ENCODE assay signal across 8 cellular contexts in the genomic region with DNA sequence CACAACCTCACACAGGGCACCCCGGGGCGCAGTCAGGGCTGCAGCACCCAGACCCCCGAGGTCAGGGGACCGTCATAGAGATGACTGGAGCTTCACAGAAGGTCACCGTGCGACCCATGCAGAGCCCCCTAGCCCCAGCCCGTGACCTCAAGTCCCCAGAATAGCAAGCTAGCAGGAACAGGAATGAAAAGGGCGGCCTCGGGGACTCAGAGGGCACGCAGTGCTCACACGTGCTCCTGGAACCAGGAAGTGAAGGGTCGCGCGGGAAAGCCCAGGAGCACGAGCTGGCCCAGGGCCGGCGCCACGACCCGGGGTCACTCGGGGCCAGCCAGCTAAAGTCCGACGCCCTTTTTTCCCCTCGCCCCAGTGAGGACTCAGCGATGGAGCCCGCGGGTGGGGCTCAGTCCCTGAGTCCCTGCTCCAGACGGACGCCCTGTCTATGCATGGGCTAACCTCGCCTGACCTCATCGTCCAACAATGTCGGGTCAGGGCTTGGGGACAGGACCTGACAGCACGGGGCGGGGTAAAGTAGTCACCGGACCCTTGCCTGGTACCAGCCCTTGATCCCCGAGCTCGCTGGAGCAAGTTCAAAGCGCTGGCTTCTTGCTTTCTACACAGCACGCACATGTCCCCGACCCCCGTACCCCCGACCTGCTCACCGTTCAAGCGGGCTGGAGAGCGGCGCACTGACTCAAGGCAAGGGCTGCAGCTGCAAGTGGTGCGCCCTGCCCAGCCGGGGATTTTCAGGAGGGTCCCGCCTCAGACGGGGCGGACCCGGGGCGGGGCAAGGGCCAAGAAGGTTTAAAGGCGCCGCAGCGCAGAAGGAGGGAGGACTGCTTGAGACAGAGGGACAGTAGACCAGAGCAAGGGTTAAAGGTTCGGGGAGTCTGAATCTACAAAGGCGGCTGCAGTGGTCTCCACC. TPM values are rescaled to one million over a fixed set of nuclear protein-coding genes. Genes with fewer than 3 reads are reported as not detected.
DNase-seq lines count a peak whose midpoint lies in the region; ATAC-seq and TF ChIP-seq lines count a peak whose summit lies in the region.

A gene (minus strand): TSS at position 717 of the 922 bp plus-strand sequence. CDS start 4,998 bp downstream, outside the sequence.

- H2AFZ ChIP-seq in DND-41 (ENCODE audit: low read depth, low read length) (peak within 1 kb of the TSS; percentile 76), parathyroid adenoma (peak within 1 kb of the TSS; percentile 80)

- peaks cover 46% of the 10 kb centered on the region for H3K79me2 ChIP-seq in DND-41 (ENCODE audit: insufficient read depth, low read length)
- no peaks in the 10 kb centered on the region for H3K79me2 ChIP-seq in parathyroid adenoma

- intact Hi-C loops in tibial artery (cut with DNase I; ENCODE audit: low total_unique reads): loop anchor here (5.0 to 10.0 kb wide), 2 partner anchors 70 to 157 kb away; a partner anchor contains a TSS

- peaks cover 51% of the 10 kb centered on the region for H3K4me1 ChIP-seq in DND-41 (ENCODE audit: insufficient read depth, low read length)
- H3K4me1 ChIP-seq in parathyroid adenoma: peaks cover 13% of the 10 kb centered on the region
- H3K4me1 ChIP-seq in tibial artery: peaks cover 0 to 42% (median 31%) of the 10 kb centered on the region in 4 donors

- TF ChIP-seq RAD21 in Ishikawa (IDR thresholded peaks at IDR 0.05; ENCODE audit: low read depth): no peak

- TF ChIP-seq CTCF in DND-41 (IDR thresholded peaks at IDR 0.05; ENCODE audit: borderline replicate concordance, extremely low read depth, low read length, poor library complexity, severe bottlenecking): no peak
- no peak for TF ChIP-seq CTCF in glutamatergic neuron (IDR thresholded peaks at IDR 0.05; ENCODE audit: partially characterized antibody, unreplicated experiment)
- TF ChIP-seq CTCF in parathyroid adenoma (IDR thresholded peaks at IDR 0.05): no peak
- TF ChIP-seq CTCF in tibial artery (IDR thresholded peaks at IDR 0.05): no peak

- peaks cover 8% of the 10 kb centered on the region for H3K36me3 ChIP-seq in DND-41 (ENCODE audit: insufficient read depth, low read length)
- H3K36me3 ChIP-seq in parathyroid adenoma (ENCODE audit: control insufficient read depth, insufficient read depth, low read length): no peaks in the 10 kb centered on the region
- peaks cover 3 to 7% (median 7%) of the 10 kb centered on the region in 3 donors for H3K36me3 ChIP-seq in tibial artery

- H3K9ac ChIP-seq in DND-41 (ENCODE audit: low read depth, low read length) (peak within 1 kb of the TSS; percentile 74), parathyroid adenoma (peak within 1 kb of the TSS; percentile 76)

- no peak for TF ChIP-seq EP300 in Ishikawa (IDR thresholded peaks at IDR 0.05; ENCODE audit: borderline replicate concordance)

- H3K4me3 Mint-ChIP-seq in activated naive CD8-positive, alpha-beta T cell: peak within 1 kb of the TSS; percentile 95
- peak within 1 kb of the TSS; percentile 90 for H3K4me3 Mint-ChIP-seq in glutamatergic neuron (ENCODE audit: unreplicated experiment)

- DNase-seq in DND-41 (peak; percentile 88), SKM-1 treated with dmso at 0.1 percent for 144 hours (lab: John Stamatoyannopoulos, UW; ENCODE audit: unreplicated experiment) (peak; percentile 98), glutamatergic neuron (peak; percentile 84), tibial artery (peak; percentile 91 to 95)

- H3K27me3 ChIP-seq in DND-41 (ENCODE audit: insufficient read depth, low read length, poor library complexity): no peaks in the 10 kb centered on the region
- H3K27me3 ChIP-seq in parathyroid adenoma (ENCODE audit: control insufficient read depth, insufficient read depth, low read length): no peaks in the 10 kb centered on the region
- no peaks in the 10 kb centered on the region for H3K27me3 ChIP-seq in tibial artery

- H3K27ac ChIP-seq in DND-41 (ENCODE audit: low read length) (peak within 1 kb of the TSS; percentile 68), parathyroid adenoma (peak within 1 kb of the TSS; percentile 84), tibial artery (peak within 1 kb of the TSS; percentile 94 to 97)

- peaks cover 51% of the 10 kb centered on the region for H3K4me1 Mint-ChIP-seq in activated naive CD8-positive, alpha-beta T cell (ENCODE audit: low read depth)
- peaks cover 28% of the 10 kb centered on the region for H3K4me1 Mint-ChIP-seq in glutamatergic neuron (ENCODE audit: low read depth, unreplicated experiment)

- H3K4me3 ChIP-seq in DND-41 (ENCODE audit: low read depth in 1 of 2, low read length in 2 of 2) (peak within 1 kb of the TSS; percentile 28 to 77), parathyroid adenoma (ENCODE audit: low read depth, low read length) (peak within 1 kb of the TSS; percentile 85), tibial artery (peak within 1 kb of the TSS; percentile 86 to 99)

- H3K9me3 ChIP-seq in DND-41 (ENCODE audit: insufficient read depth, low read length, severe bottlenecking): no peaks in the 10 kb centered on the region
- H3K9me3 ChIP-seq in parathyroid adenoma (ENCODE audit: control insufficient read depth, low read length): no peaks in the 10 kb centered on the region
- no peaks in the 10 kb centered on the region for H3K9me3 ChIP-seq in tibial artery

- H3K36me3 Mint-ChIP-seq in activated naive CD8-positive, alpha-beta T cell: peaks cover 6% of the 10 kb centered on the region
- H3K36me3 Mint-ChIP-seq in glutamatergic neuron (ENCODE audit: unreplicated experiment): peaks cover 13% of the 10 kb centered on the region

- no peaks in the 10 kb centered on the region for H3K9me3 Mint-ChIP-seq in activated naive CD8-positive, alpha-beta T cell (ENCODE audit: low read depth)
- H3K9me3 Mint-ChIP-seq in glutamatergic neuron (ENCODE audit: unreplicated experiment): peaks cover 17% of the 10 kb centered on the region

- H4K20me1 ChIP-seq in DND-41 (ENCODE audit: insufficient read depth, low read length): peaks cover 43% of the 10 kb centered on the region

- H3K27ac Mint-ChIP-seq in activated naive CD8-positive, alpha-beta T cell: peak within 1 kb of the TSS; percentile 98
- peak within 1 kb of the TSS; percentile 99 for H3K27ac Mint-ChIP-seq in glutamatergic neuron (ENCODE audit: unreplicated experiment)

- no peaks in the 10 kb centered on the region for H3K27me3 Mint-ChIP-seq in activated naive CD8-positive, alpha-beta T cell
- H3K27me3 Mint-ChIP-seq in glutamatergic neuron (ENCODE audit: unreplicated experiment): peaks cover 14% of the 10 kb centered on the region

- peak within 1 kb of the TSS; percentile 88 for H3K4me2 ChIP-seq in DND-41 (ENCODE audit: insufficient read depth, low read length)
- peak within 1 kb of the TSS; percentile 58 for H3K4me2 ChIP-seq in parathyroid adenoma (ENCODE audit: low read length)

- peak; percentile 85 for ATAC-seq in DND-41 (ENCODE audit: insufficient read depth, low read depth)
- ATAC-seq in GM21619 (IDR thresholded peaks at IDR 0.05; ENCODE audit: unreplicated experiment): peak; percentile 59

TF ChIP-seq in Ishikawa, 13 proteins besides CTCF, POLR2A, EP300 and RAD21:
- TF ChIP-seq, protein P1, sequence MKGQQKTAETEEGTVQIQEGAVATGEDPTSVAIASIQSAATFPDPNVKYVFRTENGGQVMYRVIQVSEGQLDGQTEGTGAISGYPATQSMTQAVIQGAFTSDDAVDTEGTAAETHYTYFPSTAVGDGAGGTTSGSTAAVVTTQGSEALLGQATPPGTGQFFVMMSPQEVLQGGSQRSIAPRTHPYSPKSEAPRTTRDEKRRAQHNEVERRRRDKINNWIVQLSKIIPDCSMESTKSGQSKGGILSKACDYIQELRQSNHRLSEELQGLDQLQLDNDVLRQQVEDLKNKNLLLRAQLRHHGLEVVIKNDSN (IDR thresholded peaks at IDR 0.05): peak; percentile 70
- no peak for TF ChIP-seq CREB1 (IDR thresholded peaks at IDR 0.05; ENCODE audit: low read depth)
- TF ChIP-seq, protein P2, sequence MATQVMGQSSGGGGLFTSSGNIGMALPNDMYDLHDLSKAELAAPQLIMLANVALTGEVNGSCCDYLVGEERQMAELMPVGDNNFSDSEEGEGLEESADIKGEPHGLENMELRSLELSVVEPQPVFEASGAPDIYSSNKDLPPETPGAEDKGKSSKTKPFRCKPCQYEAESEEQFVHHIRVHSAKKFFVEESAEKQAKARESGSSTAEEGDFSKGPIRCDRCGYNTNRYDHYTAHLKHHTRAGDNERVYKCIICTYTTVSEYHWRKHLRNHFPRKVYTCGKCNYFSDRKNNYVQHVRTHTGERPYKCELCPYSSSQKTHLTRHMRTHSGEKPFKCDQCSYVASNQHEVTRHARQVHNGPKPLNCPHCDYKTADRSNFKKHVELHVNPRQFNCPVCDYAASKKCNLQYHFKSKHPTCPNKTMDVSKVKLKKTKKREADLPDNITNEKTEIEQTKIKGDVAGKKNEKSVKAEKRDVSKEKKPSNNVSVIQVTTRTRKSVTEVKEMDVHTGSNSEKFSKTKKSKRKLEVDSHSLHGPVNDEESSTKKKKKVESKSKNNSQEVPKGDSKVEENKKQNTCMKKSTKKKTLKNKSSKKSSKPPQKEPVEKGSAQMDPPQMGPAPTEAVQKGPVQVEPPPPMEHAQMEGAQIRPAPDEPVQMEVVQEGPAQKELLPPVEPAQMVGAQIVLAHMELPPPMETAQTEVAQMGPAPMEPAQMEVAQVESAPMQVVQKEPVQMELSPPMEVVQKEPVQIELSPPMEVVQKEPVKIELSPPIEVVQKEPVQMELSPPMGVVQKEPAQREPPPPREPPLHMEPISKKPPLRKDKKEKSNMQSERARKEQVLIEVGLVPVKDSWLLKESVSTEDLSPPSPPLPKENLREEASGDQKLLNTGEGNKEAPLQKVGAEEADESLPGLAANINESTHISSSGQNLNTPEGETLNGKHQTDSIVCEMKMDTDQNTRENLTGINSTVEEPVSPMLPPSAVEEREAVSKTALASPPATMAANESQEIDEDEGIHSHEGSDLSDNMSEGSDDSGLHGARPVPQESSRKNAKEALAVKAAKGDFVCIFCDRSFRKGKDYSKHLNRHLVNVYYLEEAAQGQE (IDR thresholded peaks at IDR 0.05; ENCODE audit: low read depth): no peak
- TF ChIP-seq EGR1 (IDR thresholded peaks at IDR 0.05): no peak
- peak; percentile 86; the same call in 1 of the 2 replicates for TF ChIP-seq TAF1 (IDR thresholded peaks at IDR 0.05; ENCODE audit: low read depth)
- TF ChIP-seq FOXM1 (IDR thresholded peaks at IDR 0.05; ENCODE audit: borderline replicate concordance, low read depth): peak; percentile 18
- TF ChIP-seq, protein P3, sequence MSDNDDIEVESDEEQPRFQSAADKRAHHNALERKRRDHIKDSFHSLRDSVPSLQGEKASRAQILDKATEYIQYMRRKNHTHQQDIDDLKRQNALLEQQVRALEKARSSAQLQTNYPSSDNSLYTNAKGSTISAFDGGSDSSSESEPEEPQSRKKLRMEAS (IDR thresholded peaks at IDR 0.05): peak; percentile 98
- peak; percentile 37 for TF ChIP-seq ZBTB7A (IDR thresholded peaks at IDR 0.05; ENCODE audit: low read depth)
- no peak for TF ChIP-seq TCF12 (IDR thresholded peaks at IDR 0.05; ENCODE audit: low read depth)
- TF ChIP-seq YY1 (IDR thresholded peaks at IDR 0.05; ENCODE audit: low read depth): 0 out of 2 replicates have a peak, but pooled peaks have one; percentile 20
- peak; percentile 10; the same call in 1 of the 2 replicates for TF ChIP-seq NFIC (IDR thresholded peaks at IDR 0.05)
- peak; percentile 90 for TF ChIP-seq TEAD4 (IDR thresholded peaks at IDR 0.05)
- no peak for TF ChIP-seq CEBPB (IDR thresholded peaks at IDR 0.05)

RNA-seq across cellular contexts. Expression of the gene that starts here (rescaled TPM):
- 160 TPM for total RNA-seq in glutamatergic neuron (ENCODE audit: unreplicated experiment)

Comparison
In these comparisons a context has a peak if more than half of its experiments do, and no peak if none do; other contexts are left out.
1. Peak in every context shown above with its lines: DNase-seq, ATAC-seq, H3K4me3 ChIP-seq and H3K27ac ChIP-seq.